In genomic region chr16:28317040-28317880, GRCh38 we compare ENCODE assay signal across 8 cellular contexts. TPM values are rescaled to one million over a fixed set of nuclear protein-coding genes. Genes with fewer than 3 reads are reported as not detected.
DNase-seq lines count a peak whose midpoint lies in the region; ATAC-seq and TF ChIP-seq lines count a peak whose summit lies in the region.

No MANE protein-coding gene starts in this region.

- H3K27ac Mint-ChIP-seq in activated naive CD8-positive, alpha-beta T cell treated with anti-CD3 and anti-CD28 coated beads, Interleukin-2, amount 10 ng/mL, durations not matched to agents 7 days and 5 days: peak overlapping the region; percentile 56

- no peak overlapping the region for H3K4me3 Mint-ChIP-seq in activated naive CD8-positive, alpha-beta T cell treated with anti-CD3 and anti-CD28 coated beads, Interleukin-2, amount 10 ng/mL, durations not matched to agents 7 days and 5 days

- H3K4me3 ChIP-seq in H7 (ENCODE audit: insufficient read depth, low read depth, low read length) (no peak overlapping the region), SU-DHL-6 (ENCODE audit: insufficient read depth, low read length, poor library complexity, severe bottlenecking) (no peak overlapping the region), right cardiac atrium (ENCODE audit: low read length) (no peak overlapping the region), smooth muscle cell (no peak overlapping the region)

- H3K27ac ChIP-seq in SU-DHL-6 (ENCODE audit: low read depth, low read length): no peak overlapping the region
- no peak overlapping the region for H3K27ac ChIP-seq in right cardiac atrium (ENCODE audit: low read length)
- no peak overlapping the region for H3K27ac ChIP-seq in smooth muscle cell (ENCODE audit: low read depth)

- H4K20me1 ChIP-seq in SU-DHL-6 (ENCODE audit: low read depth, low read length): no peaks in the 10 kb centered on the region
- H4K20me1 ChIP-seq in smooth muscle cell (ENCODE audit: low read depth): no peaks in the 10 kb centered on the region

- H3K9me3 ChIP-seq in SU-DHL-6 (ENCODE audit: insufficient read depth, low read length) (no peaks in the 10 kb centered on the region), right cardiac atrium (ENCODE audit: control insufficient read depth, low read length) (no peaks in the 10 kb centered on the region), smooth muscle cell (replicated peaks; ENCODE audit: low read depth) (no peaks in the 10 kb centered on the region)

- 53% methylated on average over 22 of the region's 22 CpGs for WGBS in right cardiac atrium
- WGBS in smooth muscle cell (ENCODE audit: low lambda C conversion rate): 55% methylated on average over 22 of the region's 22 CpGs

- no peaks in the 10 kb centered on the region for H3F3A ChIP-seq in SU-DHL-6 (ENCODE audit: insufficient read depth)
- no peaks in the 10 kb centered on the region for H3F3A ChIP-seq in smooth muscle cell (ENCODE audit: low read depth)

- H3K79me2 ChIP-seq in SU-DHL-6 (ENCODE audit: insufficient read depth, low read length) (no peaks in the 10 kb centered on the region), smooth muscle cell (ENCODE audit: low read depth) (no peaks in the 10 kb centered on the region)

- ATAC-seq in activated naive CD8-positive, alpha-beta T cell treated with anti-CD3 and anti-CD28 coated beads, Interleukin-2, amount 10 ng/mL, durations not matched to agents 7 days and 5 days (ENCODE audit: low read depth): peak; percentile 66
- ATAC-seq in right cardiac atrium (peak; percentile 30 to 55), GM19467 (IDR thresholded peaks at IDR 0.05; ENCODE audit: unreplicated experiment) (no peak), GM21737 (IDR thresholded peaks at IDR 0.05; ENCODE audit: unreplicated experiment) (no peak)

- H3K9ac ChIP-seq in SU-DHL-6 (ENCODE audit: low read length) (no peak overlapping the region), smooth muscle cell (ENCODE audit: low read depth) (no peak overlapping the region)

- peaks cover 3% of the 10 kb centered on the region for H3K36me3 Mint-ChIP-seq in activated naive CD8-positive, alpha-beta T cell treated with anti-CD3 and anti-CD28 coated beads, Interleukin-2, amount 10 ng/mL, durations not matched to agents 7 days and 5 days

- H3K4me2 ChIP-seq in SU-DHL-6 (ENCODE audit: low read depth, low read length, poor library complexity, severe bottlenecking) (no peak overlapping the region), smooth muscle cell (no peak overlapping the region)

- H3K36me3 ChIP-seq in H7 (replicated peaks; ENCODE audit: control insufficient read depth, insufficient read depth, low read length) (peaks cover 17% of the 10 kb centered on the region), SU-DHL-6 (ENCODE audit: low read length) (no peaks in the 10 kb centered on the region), smooth muscle cell (ENCODE audit: low read depth) (no peaks in the 10 kb centered on the region)

- intact Hi-C loops in right cardiac atrium (cut with DNase I): loop anchor here in 1 of 4 donors (5.0 kb wide), 1 partner anchor 40 kb away; no protein-coding TSS in a partner anchor

- H3K27me3 ChIP-seq in H7 (ENCODE audit: control insufficient read depth, insufficient read depth, low read length) (no peaks in the 10 kb centered on the region), SU-DHL-6 (ENCODE audit: low read length) (no peaks in the 10 kb centered on the region), right cardiac atrium (ENCODE audit: control insufficient read depth, insufficient read depth) (no peaks in the 10 kb centered on the region), smooth muscle cell (ENCODE audit: low read depth) (no peaks in the 10 kb centered on the region)

- POLR2A ChIA-PET in activated naive CD8-positive, alpha-beta T cell treated with anti-CD3 and anti-CD28 coated beads, Interleukin-2, amount 10 ng/mL, durations not matched to agents 7 days and 5 days (lab: Charles Lee): interaction anchor here (0.6 to 1.9 kb wide), 4 partner anchors 24 to 40 kb away, joined by 3 to 7 read pairs (median 4); no protein-coding TSS in a partner anchor

- H3K4me1 ChIP-seq in right cardiac atrium (ENCODE audit: control insufficient read depth, insufficient read depth, low read length): no peaks in the 10 kb centered on the region
- no peaks in the 10 kb centered on the region for H3K4me1 ChIP-seq in smooth muscle cell (ENCODE audit: low read depth)

- H3K4me1 Mint-ChIP-seq in activated naive CD8-positive, alpha-beta T cell treated with anti-CD3 and anti-CD28 coated beads, Interleukin-2, amount 10 ng/mL, durations not matched to agents 7 days and 5 days: peaks cover 8% of the 10 kb centered on the region

- no peaks in the 10 kb centered on the region for H3K27me3 Mint-ChIP-seq in activated naive CD8-positive, alpha-beta T cell treated with anti-CD3 and anti-CD28 coated beads, Interleukin-2, amount 10 ng/mL, durations not matched to agents 7 days and 5 days

- DNase-seq in Ammon's horn (ENCODE audit: low spot score) (peak; percentile 67), H7 (peak; percentile 93), right cardiac atrium (peak; percentile 53 to 78 (median 72)), smooth muscle cell (lab: John Stamatoyannopoulos, UW; ENCODE audit: unreplicated experiment) (peak; percentile 19)
- DNase-seq in activated naive CD8-positive, alpha-beta T cell treated with anti-CD3 and anti-CD28 coated beads, Interleukin-2, amount 10 ng/mL, durations not matched to agents 7 days and 5 days: peak; percentile 79

- H2AFZ ChIP-seq in SU-DHL-6 (ENCODE audit: low read depth, low read length, severe bottlenecking): no peak overlapping the region
- H2AFZ ChIP-seq in smooth muscle cell (ENCODE audit: low read depth): no peak overlapping the region

- TF ChIP-seq CTCF in SU-DHL-6 (IDR thresholded peaks at IDR 0.05; ENCODE audit: insufficient read depth, low read length, poor library complexity, severe bottlenecking) (peak; percentile 80), smooth muscle cell (IDR thresholded peaks at IDR 0.05; ENCODE audit: borderline replicate concordance, insufficient read depth, poor library complexity, severe bottlenecking) (peak; percentile 88)

- H3K9me2 ChIP-seq in SU-DHL-6 (replicated peaks; ENCODE audit: insufficient read depth, low read length): no peaks in the 10 kb centered on the region

- no peaks in the 10 kb centered on the region for H3K9me3 Mint-ChIP-seq in activated naive CD8-positive, alpha-beta T cell treated with anti-CD3 and anti-CD28 coated beads, Interleukin-2, amount 10 ng/mL, durations not matched to agents 7 days and 5 days

RNA-seq across cellular contexts. Expression of gene SBK1, which starts 24.9 kb away (rescaled TPM):
- 23.6 and 26.0 TPM in 2 replicates for total RNA-seq in H7 (2014; rRNA removed; shearing (Covaris generic))
- 10 to 100 TPM; 15.9 TPM for total RNA-seq in activated naive CD8-positive, alpha-beta T cell treated with anti-CD3 and anti-CD28 coated beads, Interleukin-2, amount 10 ng/mL, durations not matched to agents 7 days and 5 days
- 1 to 10 TPM in 2 of 4 donors, under 1 TPM in 2; 0.19 to 1.3 (median 0.99) TPM for total RNA-seq in right cardiac atrium
- polyA plus RNA-seq in right cardiac atrium: 1.2 TPM
- 0.94 and 1.9 TPM in 2 replicates for total RNA-seq in smooth muscle cell
- 3.1 and 7.5 TPM in 2 replicates for polyA plus RNA-seq in smooth muscle cell

RNA-seq across cellular contexts. Expression of gene NPIPB6, which starts 46.0 kb away (rescaled TPM):
- total RNA-seq in H7 (2014; rRNA removed; shearing (Covaris generic)): 0.59 and 0.81 TPM in 2 replicates
- 1 to 10 TPM; 2.4 to 4.5 TPM for total RNA-seq in activated naive CD8-positive, alpha-beta T cell treated with anti-CD3 and anti-CD28 coated beads, Interleukin-2, amount 10 ng/mL, durations not matched to agents 7 days and 5 days
- 1 to 10 TPM in 1 of 4 donors, under 1 TPM in 1, not detected in 2; 0.94 to 1.4 TPM for total RNA-seq in right cardiac atrium
- polyA plus RNA-seq in right cardiac atrium: 0.45 TPM
- 0.22 and 0.54 TPM in 2 replicates for total RNA-seq in smooth muscle cell
- polyA plus RNA-seq in smooth muscle cell: 0.17 and 0.95 TPM in 2 replicates

Comparison
In these comparisons a context has a peak if more than half of its experiments do, and no peak if none do; other contexts are left out.
1. DNase-seq: peak in every context shown above with its lines; median percentile 93 in H7; 79 in activated naive CD8-positive, alpha-beta T cell treated with anti-CD3 and anti-CD28 coated beads, Interleukin-2, amount 10 ng/mL, durations not matched to agents 7 days and 5 days; 72 in right cardiac atrium; 67 in Ammon's horn; 19 in smooth muscle cell.
2. ATAC-seq: peak in activated naive CD8-positive, alpha-beta T cell treated with anti-CD3 and anti-CD28 coated beads, Interleukin-2, amount 10 ng/mL, durations not matched to agents 7 days and 5 days (single experiment) and right cardiac atrium (2 of 2); none in GM19467 (single experiment) and GM21737 (single experiment).